ENCODE assay signal across 30 cellular contexts in the genomic region with DNA sequence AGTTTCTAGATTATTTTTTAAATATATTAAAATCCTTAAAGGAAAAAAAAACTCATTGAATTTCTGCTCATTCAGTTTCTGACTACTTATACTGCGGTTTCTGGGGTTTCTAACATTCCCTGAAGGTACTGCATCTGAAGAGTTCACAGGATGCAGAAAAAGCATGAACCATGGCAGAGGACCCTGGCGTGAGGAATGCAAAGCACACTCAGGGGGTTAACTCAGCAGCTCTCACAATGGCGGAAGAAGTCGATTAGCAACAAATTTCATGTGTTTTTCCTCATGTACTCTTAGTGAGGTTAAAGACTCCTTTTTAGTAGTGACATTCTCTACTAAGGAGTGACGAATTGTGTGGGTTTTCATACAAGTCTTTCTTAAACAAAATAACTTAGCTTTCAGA.
A peak's percentile ranks its signal among the peaks of the same experiment; 100 is the strongest.
DNase-seq lines count a peak whose midpoint lies in the region; ATAC-seq and TF ChIP-seq lines count a peak whose summit lies in the region.
"Had no signal": no experiment of that assay in that cellular context is flagged by ENCODE, and none has a peak within 500 bp of the region (broad histone marks: within the 10 kb centered on the region; RNA-seq: fewer than 3 reads in every experiment).

No MANE protein-coding gene starts in this region.

- H2BK20ac ChIP-seq in H9 (ENCODE audit: low read depth, low read length, poor library complexity, severe bottlenecking), result no peak overlapping the region

- WGBS in H9 (ENCODE audit: extremely low coverage, insufficient read length, low lambda C conversion rate), result no CpG with 5 or more reads among the region's 5 CpGs

- H3K27ac Mint-ChIP-seq in H9 (peak overlapping the region in 1 of 3 experiments; percentile 72; a peak in 2 of 7 replicates), osteocyte (ENCODE audit: unreplicated experiment) (no peak overlapping the region)
- H3K27ac Mint-ChIP-seq: activated CD4-positive, alpha-beta memory T cell treated with anti-CD3 and anti-CD28 coated beads for 36 hours; activated T-cell treated with anti-CD3 and anti-CD28 coated beads, Interleukin-2, amount 50 U/mL, for 72 hours; CD4-positive, alpha-beta T cell; effector memory CD8-positive, alpha-beta T cell; T-helper 17 cell had no signal

- no peaks in the 10 kb centered on the region for H3K27me3 ChIP-seq in H9 (ENCODE audit: insufficient read depth, low read length)
- peaks cover 25% of the 10 kb centered on the region for H3K27me3 ChIP-seq in WERI-Rb-1 (ENCODE audit: insufficient read depth, low read depth, severe bottlenecking)
- H3K27me3 ChIP-seq: ascending aorta, testis had no signal

- H3K27me3 Mint-ChIP-seq in H9 (ENCODE audit: low read depth) (no peaks in the 10 kb centered on the region), osteocyte (ENCODE audit: unreplicated experiment) (no peaks in the 10 kb centered on the region)
- H3K27me3 Mint-ChIP-seq: activated CD4-positive, alpha-beta memory T cell treated with anti-CD3 and anti-CD28 coated beads for 36 hours; CD4-positive, alpha-beta T cell; effector memory CD8-positive, alpha-beta T cell; T-helper 17 cell had no signal

- no peak overlapping the region for H3K4me3 Mint-ChIP-seq in H9
- H3K4me3 Mint-ChIP-seq in osteocyte (ENCODE audit: unreplicated experiment), result no peak overlapping the region
- H3K4me3 Mint-ChIP-seq: activated CD4-positive, alpha-beta memory T cell treated with anti-CD3 and anti-CD28 coated beads for 36 hours; activated T-cell treated with anti-CD3 and anti-CD28 coated beads, Interleukin-2, amount 50 U/mL, for 72 hours; CD4-positive, alpha-beta T cell; effector memory CD8-positive, alpha-beta T cell; T-helper 17 cell had no signal

- no peak overlapping the region for H3K4ac ChIP-seq in H9 (ENCODE audit: low read depth, low read length)

- H3K23me2 ChIP-seq in H9 (ENCODE audit: insufficient read length, low read depth, low read length, poor library complexity, severe bottlenecking), result no peaks in the 10 kb centered on the region

- H3K4me2 ChIP-seq in H9 (ENCODE audit: insufficient read depth, insufficient read length, low read length), result no peak overlapping the region

- H3T11ph ChIP-seq in H9 (ENCODE audit: low read length), result no peak overlapping the region

- H3K9me3 ChIP-seq in H9 (ENCODE audit: control insufficient read depth, low read depth, low read length) (no peaks in the 10 kb centered on the region), WERI-Rb-1 (ENCODE audit: severe bottlenecking) (no peaks in the 10 kb centered on the region)
- H3K9me3 ChIP-seq: ascending aorta, testis had no signal

- H3K14ac ChIP-seq in H9 (ENCODE audit: insufficient read depth, low read length), result no peak overlapping the region

- H3K23ac ChIP-seq in H9 (ENCODE audit: insufficient read length, low read depth, low read length), result no peak overlapping the region

- no peak overlapping the region for H3K27ac ChIP-seq in H9 (ENCODE audit: insufficient read length, low read depth, low read length)
- no peak overlapping the region for H3K27ac ChIP-seq in WERI-Rb-1
- H3K27ac ChIP-seq: ascending aorta, testis had no signal

- H2BK12ac ChIP-seq in H9 (ENCODE audit: insufficient read length, low read depth, low read length), result no peak overlapping the region

- no peaks in the 10 kb centered on the region for H3K36me3 ChIP-seq in WERI-Rb-1
- H3K36me3 ChIP-seq: ascending aorta had no signal

- H3K36me3 Mint-ChIP-seq in H9 (ENCODE audit: insufficient read depth in 1 of 3, low read depth in 3 of 3) (peaks cover 4 to 12% (median 11%) of the 10 kb centered on the region in 3 experiments; a peak in 6 of 7 replicates), osteocyte (ENCODE audit: unreplicated experiment) (no peaks in the 10 kb centered on the region)
- H3K36me3 Mint-ChIP-seq: activated CD4-positive, alpha-beta memory T cell treated with anti-CD3 and anti-CD28 coated beads for 36 hours had no signal

- H2AK5ac ChIP-seq in H9 (ENCODE audit: insufficient read length, low read length), result no peak overlapping the region

- no peaks in the 10 kb centered on the region for H4K20me1 ChIP-seq in H9 (ENCODE audit: control insufficient read depth, insufficient read depth, insufficient read length)

- ATAC-seq in HG03196 (IDR thresholded peaks at IDR 0.05; ENCODE audit: unreplicated experiment), result no peak
- ATAC-seq: activated T-cell treated with anti-CD3 and anti-CD28 coated beads, Interleukin-2, amount 50 U/mL, for 72 hours; effector memory CD8-positive, alpha-beta T cell; left ventricle myocardium superior; Panc1; right cardiac atrium; T-helper 17 cell had no signal

- H3K4me1 Mint-ChIP-seq in H9 (peaks cover 14% of the 10 kb centered on the region in 2 experiments), osteocyte (ENCODE audit: unreplicated experiment) (peaks cover 26% of the 10 kb centered on the region)
- H3K4me1 Mint-ChIP-seq: T-helper 17 cell had no signal

- H3K79me1 ChIP-seq in H9 (ENCODE audit: insufficient read depth, low read depth, low read length, poor library complexity, severe bottlenecking), result no peaks in the 10 kb centered on the region

- H3K79me2 ChIP-seq in H9 (ENCODE audit: insufficient read depth, low read length), result no peaks in the 10 kb centered on the region

- no peaks in the 10 kb centered on the region; the same call in 1 of the 2 replicates for H3K4me1 ChIP-seq in H9 (ENCODE audit: insufficient read depth, low read length)
- H3K4me1 ChIP-seq: ascending aorta, testis had no signal

- H2BK5ac ChIP-seq in H9 (ENCODE audit: insufficient read length, low read length), result no peak overlapping the region

- no peak overlapping the region for H3K56ac ChIP-seq in H9 (ENCODE audit: insufficient read length, low read depth, low read length)

- H2BK120ac ChIP-seq in H9 (ENCODE audit: low read depth, low read length, poor library complexity, severe bottlenecking), result no peak overlapping the region

- DNase-seq in H9 (peak; percentile 45), NCI-H69 (lab: John Stamatoyannopoulos, UW) (peak; percentile 11), iPS-NIHi7 (ENCODE audit: extremely low spot score) (peak; percentile 13), osteocyte (ENCODE audit: extremely low spot score, unreplicated experiment) (no peak), medulla oblongata (ENCODE audit: extremely low spot score) (no peak), WERI-Rb-1 (no peak)
- DNase-seq: activated CD4-positive, alpha-beta memory T cell treated with anti-CD3 and anti-CD28 coated beads for 36 hours; activated CD4-positive, alpha-beta T cell treated with anti-CD3 and anti-CD28 coated beads for 1 hour; activated T-cell treated with anti-CD3 and anti-CD28 coated beads, Interleukin-2, amount 50 U/mL, for 72 hours; CD4-positive, alpha-beta T cell; cortex of kidney; effector memory CD8-positive, alpha-beta T cell; erythroblast; IMR-90; left ventricle myocardium superior; midbrain; NCI-H1092; NCI-H187; NCI-H2171; NCI-H526 treated with DMSO at 0.1 percent for 48 hours; posterior cingulate gyrus; right cardiac atrium; SHP77; stimulated activated CD4-positive, alpha-beta T cell treated with anti-CD3 and anti-CD28 coated beads, Interleukin-1b, Interleukin-23, amount 100 ng/mL, for 48 hours; stimulated activated naive CD4-positive, alpha-beta T cell treated with Interleukin-2 at 50 U/mL for 16 hours; T-helper 17 cell; testis had no signal

- H3K4me3 ChIP-seq in WERI-Rb-1 (ENCODE audit: low read depth, low read length), result no peak overlapping the region
- H3K4me3 ChIP-seq: ascending aorta, testis had no signal

- no peak overlapping the region for H4K8ac ChIP-seq in H9 (replicated peaks; ENCODE audit: insufficient read length, low read depth, low read length)

- H4K91ac ChIP-seq in H9 (ENCODE audit: insufficient read length, low read depth, low read length), result no peak overlapping the region

- H3K18ac ChIP-seq in H9 (ENCODE audit: insufficient read length, low read depth, low read length), result no peak overlapping the region

- TF ChIP-seq CTCF in H9 (conservative IDR thresholded peaks at IDR 0.05) (peak; percentile 56), osteocyte (IDR thresholded peaks at IDR 0.05) (peak; percentile 49), WERI-Rb-1 (IDR thresholded peaks at IDR 0.05; ENCODE audit: low read depth, low read length) (no peak)

- H2BK15ac ChIP-seq in H9 (ENCODE audit: low read depth, low read length), result no peak overlapping the region

- H3K9me3 Mint-ChIP-seq in H9 (peaks cover 5 to 8% of the 10 kb centered on the region in 2 experiments; a peak in 4 of 5 replicates), osteocyte (ENCODE audit: unreplicated experiment) (peaks cover 3% of the 10 kb centered on the region)
- H3K9me3 Mint-ChIP-seq: CD4-positive, alpha-beta T cell had no signal

- no peak overlapping the region for H2AFZ ChIP-seq in H9 (ENCODE audit: low read length)

- no peak overlapping the region for H3K9ac ChIP-seq in H9 (ENCODE audit: extremely low read depth, insufficient read length, low read length)

- no peak overlapping the region for H4K5ac ChIP-seq in H9 (ENCODE audit: insufficient read length, low read depth, low read length)

Comparison
In these comparisons a context has a peak if more than half of its experiments do, and no peak if none do; other contexts are left out.
1. DNase-seq: peak in H9 (single experiment), NCI-H69 (single experiment) and iPS-NIHi7 (single experiment); none in osteocyte (single experiment), medulla oblongata (single experiment) and WERI-Rb-1 (single experiment).